In the genomic region with DNA sequence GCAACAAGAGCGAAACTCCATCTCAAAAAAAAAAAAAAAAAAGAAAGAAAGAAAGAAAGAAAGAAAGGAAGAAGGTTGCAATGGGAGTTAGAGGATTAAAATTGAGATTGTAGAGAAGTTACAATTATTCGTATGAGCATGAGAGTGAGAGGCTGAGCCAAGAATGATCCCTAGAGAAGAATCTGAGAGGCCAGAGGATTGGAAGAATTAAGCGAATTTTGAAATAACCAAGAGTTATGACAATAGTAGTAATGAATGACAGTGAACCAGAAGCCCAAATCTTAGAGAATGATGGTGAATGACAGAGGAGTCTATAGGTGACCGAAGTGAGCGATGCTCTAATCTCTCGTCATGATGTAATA, we compare ENCODE assay signal across 8 cellular contexts. TPM values are rescaled to one million over a fixed set of nuclear protein-coding genes. Genes with fewer than 3 reads are reported as not detected.
DNase-seq lines count a peak whose midpoint lies in the region; ATAC-seq and TF ChIP-seq lines count a peak whose summit lies in the region.

No MANE protein-coding gene starts in this region.

- peak overlapping the region; percentile 99 for H3K4me2 ChIP-seq in DOHH2 (ENCODE audit: low read length)

- no peak for DNase-seq in SJCRH30
- peak; percentile 49 for DNase-seq in fibroblast of gingiva (ENCODE audit: low read depth)
- DNase-seq in prostate gland (ENCODE audit: low spot score) = no peak
- DNase-seq in NCI-H1436 (lab: John Stamatoyannopoulos, UW) = no peak
- no peak for DNase-seq in HK-2 (ENCODE audit: unreplicated experiment)

- no peaks in the 10 kb centered on the region for H3F3A ChIP-seq in DOHH2 (ENCODE audit: control insufficient read depth, insufficient read depth)

- no peak for TF ChIP-seq POLR2A in prostate gland (IDR thresholded peaks at IDR 0.05)

- H4K20me1 ChIP-seq in DOHH2 (ENCODE audit: control insufficient read depth, insufficient read depth, low read depth, low read length) = no peaks in the 10 kb centered on the region

- no peaks in the 10 kb centered on the region for H3K9me3 ChIP-seq in DOHH2 (ENCODE audit: control insufficient read depth, insufficient read depth, low read length)
- H3K9me3 ChIP-seq in SJCRH30 (replicated peaks) = no peaks in the 10 kb centered on the region
- no peaks in the 10 kb centered on the region for H3K9me3 ChIP-seq in prostate gland

- H3K4me1 ChIP-seq in DOHH2 (ENCODE audit: control insufficient read depth, low read length) (peaks cover 28% of the 10 kb centered on the region), SJCRH30 (no peaks in the 10 kb centered on the region), prostate gland (replicated peaks) (no peaks in the 10 kb centered on the region)

- H3K36me3 ChIP-seq in DOHH2 (ENCODE audit: control insufficient read depth, low read length) = no peaks in the 10 kb centered on the region
- no peaks in the 10 kb centered on the region for H3K36me3 ChIP-seq in SJCRH30
- H3K36me3 ChIP-seq in prostate gland = no peaks in the 10 kb centered on the region

- H3K27me3 ChIP-seq in DOHH2 (ENCODE audit: control insufficient read depth, low read length) (no peaks in the 10 kb centered on the region), SJCRH30 (peaks cover 4% of the 10 kb centered on the region; the same call in 1 of the 2 replicates), prostate gland (replicated peaks; ENCODE audit: insufficient read depth) (no peaks in the 10 kb centered on the region)

- H3K27ac ChIP-seq in DOHH2 (ENCODE audit: low read depth, low read length) (no peak overlapping the region), SJCRH30 (no peak overlapping the region), prostate gland (no peak overlapping the region)

- ATAC-seq in GM21717 (IDR thresholded peaks at IDR 0.05; ENCODE audit: unreplicated experiment) = no peak
- no peak for ATAC-seq in GM19395 (IDR thresholded peaks at IDR 0.05; ENCODE audit: unreplicated experiment)

- no peaks in the 10 kb centered on the region for H3K9me2 ChIP-seq in DOHH2 (replicated peaks; ENCODE audit: control insufficient read depth, low read length)

- no peak for TF ChIP-seq CTCF in DOHH2 (IDR thresholded peaks at IDR 0.05; ENCODE audit: low read depth, low read length, poor library complexity, severe bottlenecking)
- no peak for TF ChIP-seq CTCF in prostate gland (IDR thresholded peaks at IDR 0.05)

- 6% methylated on average over 6 of the region's 6 CpGs for WGBS in prostate gland

- H3K79me2 ChIP-seq in DOHH2 (ENCODE audit: control insufficient read depth, low read length) = peaks cover 41% of the 10 kb centered on the region

- intact Hi-C loops in prostate gland (cut with DNase I) = loop anchor here (10.0 kb wide), 1 partner anchor 469 kb away; the partner anchor contains the start of gene CPT2

- peak overlapping the region; percentile 77 for H3K4me3 ChIP-seq in DOHH2 (ENCODE audit: low read length)
- peak overlapping the region; percentile 93 for H3K4me3 ChIP-seq in SJCRH30
- H3K4me3 ChIP-seq in prostate gland = peak overlapping the region; percentile 78 to 87

RNA-seq across cellular contexts. Expression of gene ZYG11B, which starts 0.4 kb away (rescaled TPM):
- total RNA-seq in SJCRH30 (2014; rRNA removed; shearing (Covaris generic)) = 36.6 and 39.5 TPM in 2 replicates
- 10 to 100 TPM; 38.6 to 65.5 TPM for total RNA-seq in prostate gland

RNA-seq across cellular contexts. Expression of gene COA7, which starts 27.7 kb away (rescaled TPM):
- total RNA-seq in SJCRH30 (2014; rRNA removed; shearing (Covaris generic)) = 22.7 and 23.1 TPM in 2 replicates
- 1 to 10 TPM; 4.4 to 9.1 TPM for total RNA-seq in prostate gland
